8 cellular contexts compared by ENCODE assay signal in genomic region chr3:9890249-9891071, GRCh38. TPM values are rescaled to one million over a fixed set of nuclear protein-coding genes. Genes with fewer than 3 reads are reported as not detected.
DNase-seq lines count a peak whose midpoint lies in the region; ATAC-seq and TF ChIP-seq lines count a peak whose summit lies in the region.

Gene JAGN1, plus strand, starts transcription at chr3:9890610. Its CDS starts 113 bp downstream, at chr3:9890723.

- peaks cover 20% of the 10 kb centered on the region for H3K4me1 ChIP-seq in Karpas-422 (ENCODE audit: low read length)

- TF ChIP-seq CTCF in nephron progenitor cell (IDR thresholded peaks at IDR 0.05) = no peak

- peak; percentile 80 for ATAC-seq in GM21825 (IDR thresholded peaks at IDR 0.05; ENCODE audit: unreplicated experiment)
- ATAC-seq in stimulated activated naive CD8-positive, alpha-beta T cell treated with anti-CD3 and anti-CD28 coated beads, Interleukin-15, Interleukin-2, amounts not matched to agents 100 U/mL and 50 U/mL, for 24 hours = peak; percentile 82

- H3K79me2 ChIP-seq in Karpas-422 (ENCODE audit: low read length) = peaks cover 23% of the 10 kb centered on the region

- peak within 1 kb of the TSS; percentile 99 for H2AFZ ChIP-seq in Karpas-422 (ENCODE audit: low read length)

- H3K4me3 Mint-ChIP-seq in nephron progenitor cell = peak within 1 kb of the TSS; percentile 97

- peak within 1 kb of the TSS; percentile 93 for H3K27ac Mint-ChIP-seq in nephron progenitor cell

- no peaks in the 10 kb centered on the region for H3K9me3 ChIP-seq in Karpas-422 (ENCODE audit: low read length)

- H3K36me3 ChIP-seq in Karpas-422 (ENCODE audit: insufficient read depth, low read length) = peaks cover 16% of the 10 kb centered on the region

- no peaks in the 10 kb centered on the region for H3K9me3 Mint-ChIP-seq in nephron progenitor cell

- H3K9me2 ChIP-seq in Karpas-422 (replicated peaks; ENCODE audit: insufficient read depth, low read length) = no peaks in the 10 kb centered on the region

- peak within 1 kb of the TSS; percentile 40 for H3K27ac ChIP-seq in Karpas-422 (ENCODE audit: low read length)

- DNase-seq in Daoy (ENCODE audit: low read depth) (peak; percentile 86), Karpas-422 (peak; percentile 96), SIG-M5 (lab: John Stamatoyannopoulos, UW) (peak; percentile 30), fibroblast of the conjunctiva (ENCODE audit: low read depth) (peak; percentile 77), nephron progenitor cell (peak; percentile 93)
- DNase-seq in activated effector memory CD4-positive, alpha-beta T cell treated with anti-CD3 and anti-CD28 coated beads, Interleukin-2, amount 50 U/mL, for 16 hours = peak; percentile 96
- DNase-seq in stimulated activated naive CD8-positive, alpha-beta T cell treated with anti-CD3 and anti-CD28 coated beads, Interleukin-15, Interleukin-2, amounts not matched to agents 100 U/mL and 50 U/mL, for 24 hours = peak; percentile 93

- H3K36me3 Mint-ChIP-seq in nephron progenitor cell (ENCODE audit: low read depth) = peaks cover 33% of the 10 kb centered on the region

- peak within 1 kb of the TSS; percentile 98 for H3K9ac ChIP-seq in Karpas-422 (ENCODE audit: low read length)

- peaks cover 14% of the 10 kb centered on the region; the same call in 1 of the 2 replicates for H4K20me1 ChIP-seq in Karpas-422 (ENCODE audit: insufficient read depth, low read depth, low read length)

- peaks cover 21% of the 10 kb centered on the region for H3K4me1 Mint-ChIP-seq in nephron progenitor cell

- H3K4me2 ChIP-seq in Karpas-422 (ENCODE audit: low read depth, low read length, poor library complexity, severe bottlenecking) = peak within 1 kb of the TSS; percentile 100

- H3K4me3 ChIP-seq in Karpas-422 (ENCODE audit: low read length) = peak within 1 kb of the TSS; percentile 100

- peaks cover 6% of the 10 kb centered on the region for H3K27me3 Mint-ChIP-seq in nephron progenitor cell (ENCODE audit: low read depth, poor library complexity)

- H3K27me3 ChIP-seq in Karpas-422 (ENCODE audit: low read length) = no peaks in the 10 kb centered on the region

RNA-seq across cellular contexts. Expression of gene JAGN1, which starts in this region (rescaled TPM):
- total RNA-seq in Daoy (2014; rRNA removed; shearing (Covaris generic)) = 22.7 and 22.8 TPM in 2 replicates
- 33.5 and 39.2 TPM in 2 replicates for total RNA-seq in Karpas-422 (2014; rRNA removed; shearing (Covaris generic); ENCODE audit: low replicate concordance)

Comparison
In these comparisons a context has a peak if more than half of its experiments do, and no peak if none do; other contexts are left out.
1. Peak in every context shown above with its lines: DNase-seq, ATAC-seq, H3K4me3 ChIP-seq and H3K27ac ChIP-seq.
2. DNase-seq: peak in every context shown above with its lines; median percentile 96 in Karpas-422; 96 in activated effector memory CD4-positive, alpha-beta T cell treated with anti-CD3 and anti-CD28 coated beads, Interleukin-2, amount 50 U/mL, for 16 hours; 93 in nephron progenitor cell; 93 in stimulated activated naive CD8-positive, alpha-beta T cell treated with anti-CD3 and anti-CD28 coated beads, Interleukin-15, Interleukin-2, amounts not matched to agents 100 U/mL and 50 U/mL, for 24 hours; 86 in Daoy; 77 in fibroblast of the conjunctiva; 30 in SIG-M5.